ENCODE assay signal across 15 cellular contexts in the genomic region with DNA sequence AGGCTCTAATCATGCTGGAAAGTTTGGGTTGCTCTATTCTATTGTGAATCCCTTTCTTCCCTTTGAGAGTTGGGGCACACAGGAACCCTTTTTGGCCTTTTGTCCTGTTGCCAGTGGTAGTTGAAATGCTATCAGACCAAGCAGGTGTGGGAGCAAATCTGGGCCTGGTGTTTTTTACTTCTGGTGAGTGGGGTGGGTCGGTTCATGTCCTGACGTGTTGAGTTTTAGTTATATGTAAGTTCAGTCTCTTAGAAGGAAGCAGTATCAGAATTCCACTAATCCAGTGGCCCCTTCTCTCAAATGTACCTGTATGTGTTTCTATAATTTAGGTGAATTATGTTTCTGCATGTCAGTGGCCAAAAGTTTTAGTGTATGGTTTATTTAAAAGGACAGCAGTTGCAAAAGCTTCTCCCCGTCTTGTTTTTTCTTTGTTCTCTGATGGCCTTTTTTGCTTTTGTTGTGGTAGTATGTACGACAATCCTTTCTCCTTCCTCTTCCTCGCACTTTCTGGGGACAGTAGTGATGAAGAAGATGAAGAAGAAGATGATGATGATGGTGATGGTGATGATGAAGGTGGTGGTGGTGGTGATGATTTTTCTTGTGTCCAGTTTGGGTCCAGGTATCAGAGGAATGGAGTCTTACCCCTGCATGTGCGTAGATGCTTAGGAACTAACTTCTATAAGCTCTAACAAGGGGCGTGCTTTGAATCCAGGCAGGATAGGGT.
DNase-seq lines count a peak whose midpoint lies in the region; ATAC-seq and TF ChIP-seq lines count a peak whose summit lies in the region.
"Had no signal": no experiment of that assay in that cellular context is flagged by ENCODE, and none has a peak within 500 bp of the region (broad histone marks: within the 10 kb centered on the region; RNA-seq: fewer than 3 reads in every experiment).

No MANE protein-coding gene starts in this region.

- no peak overlapping the region for H3K9ac ChIP-seq in HUES48 (ENCODE audit: low read depth, low read length)

- H3K27ac Mint-ChIP-seq in Calu3 (ENCODE audit: unreplicated experiment) = peak overlapping the region; percentile 86
- no peak overlapping the region for H3K27ac Mint-ChIP-seq in activated T-helper 1 cell treated with anti-CD3 and anti-CD28 coated beads, Interleukin-12 subunit alpha, Interleukin-12 subunit beta, Interleukin-2, Interleukin-4 antibody, amounts not matched to agents 30 ng/mL and 10 ng/mL and 1 ng/mL, durations not matched to agents 14 hours and 24 hours and 36 hours
- no peak overlapping the region for H3K27ac Mint-ChIP-seq in CD4-positive, alpha-beta T cell

- no peak for ATAC-seq in CD4-positive, alpha-beta T cell (ENCODE audit: poor library complexity)

- no peak for TF ChIP-seq POLR2A in sigmoid colon (IDR thresholded peaks at IDR 0.05)

- BruUV-seq in Calu3 (replicated peaks; lab: Mats Ljungman, UMichigan) = no TSS peak

- POLR2A ChIA-PET in CD4-positive, alpha-beta T cell (lab: Charles Lee) = no interaction called here

- peaks cover 27% of the 10 kb centered on the region for H3K4me1 Mint-ChIP-seq in Calu3 (ENCODE audit: low read depth, unreplicated experiment)
- no peaks in the 10 kb centered on the region for H3K4me1 Mint-ChIP-seq in activated T-helper 1 cell treated with anti-CD3 and anti-CD28 coated beads, Interleukin-12 subunit alpha, Interleukin-12 subunit beta, Interleukin-2, Interleukin-4 antibody, amounts not matched to agents 30 ng/mL and 10 ng/mL and 1 ng/mL, durations not matched to agents 14 hours and 24 hours and 36 hours (ENCODE audit: low read depth)
- no peaks in the 10 kb centered on the region for H3K4me1 Mint-ChIP-seq in CD4-positive, alpha-beta T cell (ENCODE audit: low read depth)

- CTCF ChIA-PET in Calu3 (lab: Charles Lee) = no interaction called here
- CTCF ChIA-PET in CD4-positive, alpha-beta T cell (lab: Charles Lee) = no interaction called here

- H3K9me3 Mint-ChIP-seq in Calu3 (ENCODE audit: low read depth, unreplicated experiment) = no peaks in the 10 kb centered on the region
- H3K9me3 Mint-ChIP-seq in activated T-helper 1 cell treated with anti-CD3 and anti-CD28 coated beads, Interleukin-12 subunit alpha, Interleukin-12 subunit beta, Interleukin-2, Interleukin-4 antibody, amounts not matched to agents 30 ng/mL and 10 ng/mL and 1 ng/mL, durations not matched to agents 14 hours and 24 hours and 36 hours = no peaks in the 10 kb centered on the region
- no peaks in the 10 kb centered on the region for H3K9me3 Mint-ChIP-seq in CD4-positive, alpha-beta T cell

- H3K27me3 ChIP-seq in HUES48 (ENCODE audit: control insufficient read depth, insufficient read depth, low read length) (no peaks in the 10 kb centered on the region), sigmoid colon (no peaks in the 10 kb centered on the region)
- no peaks in the 10 kb centered on the region for H3K27me3 ChIP-seq in CD4-positive, alpha-beta T cell (ENCODE audit: control insufficient read depth, insufficient read depth, low read length)
- H3K27me3 ChIP-seq: upper lobe of left lung had no signal

- no peak overlapping the region for H3K4me3 Mint-ChIP-seq in Calu3 (ENCODE audit: low read depth, unreplicated experiment)
- H3K4me3 Mint-ChIP-seq in activated T-helper 1 cell treated with anti-CD3 and anti-CD28 coated beads, Interleukin-12 subunit alpha, Interleukin-12 subunit beta, Interleukin-2, Interleukin-4 antibody, amounts not matched to agents 30 ng/mL and 10 ng/mL and 1 ng/mL, durations not matched to agents 14 hours and 24 hours and 36 hours = no peak overlapping the region
- no peak overlapping the region for H3K4me3 Mint-ChIP-seq in CD4-positive, alpha-beta T cell

- TF ChIP-seq EP300 in sigmoid colon (IDR thresholded peaks at IDR 0.05) = no peak

- intact Hi-C loops in Calu3 (cut with micrococcal nuclease; ENCODE audit: unreplicated experiment) (no loop called here), sigmoid colon (cut with DNase I) (loop anchor here (5.0 kb wide), 2 partner anchors 40 to 105 kb away; partner anchors contain the start of gene KIF1B)
- intact Hi-C loops in activated T-helper 1 cell treated with anti-CD3 and anti-CD28 coated beads, Interleukin-12 subunit alpha, Interleukin-12 subunit beta, Interleukin-2, Interleukin-4 antibody, amounts not matched to agents 30 ng/mL and 10 ng/mL and 1 ng/mL, durations not matched to agents 14 hours and 24 hours and 36 hours (cut with micrococcal nuclease) = no loop called here
- intact Hi-C loops in CD4-positive, alpha-beta T cell (cut with DNase I, micrococcal nuclease) = no loop called here

- H3K36me3 ChIP-seq in HUES48 (ENCODE audit: control insufficient read depth, insufficient read depth, low read length) (peaks cover 62% of the 10 kb centered on the region), sigmoid colon (peaks cover 28 to 48% (median 32%) of the 10 kb centered on the region in 4 donors)

- H3K4me1 ChIP-seq in HUES48 (ENCODE audit: control insufficient read depth, insufficient read depth, low read length) (no peaks in the 10 kb centered on the region), sigmoid colon (peaks cover 0 to 41% (median 29%) of the 10 kb centered on the region in 4 donors)

- H3K36me3 Mint-ChIP-seq in Calu3 (ENCODE audit: insufficient read depth, unreplicated experiment) = peaks cover 18% of the 10 kb centered on the region
- peaks cover 37% of the 10 kb centered on the region for H3K36me3 Mint-ChIP-seq in activated T-helper 1 cell treated with anti-CD3 and anti-CD28 coated beads, Interleukin-12 subunit alpha, Interleukin-12 subunit beta, Interleukin-2, Interleukin-4 antibody, amounts not matched to agents 30 ng/mL and 10 ng/mL and 1 ng/mL, durations not matched to agents 14 hours and 24 hours and 36 hours (ENCODE audit: low read depth)
- H3K36me3 Mint-ChIP-seq in CD4-positive, alpha-beta T cell (ENCODE audit: low read depth) = peaks cover 89% of the 10 kb centered on the region

- H3K4me3 ChIP-seq in HUES48 (ENCODE audit: low read depth, low read length) (no peak overlapping the region), sigmoid colon (no peak overlapping the region)
- H3K4me3 ChIP-seq: upper lobe of left lung had no signal

- H3K9me3 ChIP-seq in HUES48 (ENCODE audit: control insufficient read depth, insufficient read depth, low read length) = no peaks in the 10 kb centered on the region
- H3K9me3 ChIP-seq in sigmoid colon = no peaks in the 10 kb centered on the region
- H3K9me3 ChIP-seq in CD4-positive, alpha-beta T cell (ENCODE audit: control insufficient read depth, low read length) = no peaks in the 10 kb centered on the region
- H3K9me3 ChIP-seq: upper lobe of left lung had no signal

- 93 to 95% methylated on average over 7 of the region's 7 CpGs for WGBS in sigmoid colon, 2 donors

- H3K27ac ChIP-seq in HUES48 (ENCODE audit: low read depth, low read length) (peak overlapping the region; percentile 16), epithelial cell of prostate (peak overlapping the region; percentile 42), sigmoid colon (peak overlapping the region in 3 of 4 donors; percentile 2 to 93 (median 85))
- no peak overlapping the region for H3K27ac ChIP-seq in CD4-positive, alpha-beta T cell (ENCODE audit: low read depth, low read length)

- DNase-seq in Calu3 = no peak
- DNase-seq in epithelial cell of prostate (ENCODE audit: low read depth, low spot score) = no peak
- DNase-seq in sigmoid colon = no peak
- DNase-seq in CD1c-positive myeloid dendritic cell (ENCODE audit: extremely low spot score) = no peak
- no peak for DNase-seq in hippocampal formation (lab: John Stamatoyannopoulos, UW)
- DNase-seq in activated T-helper 1 cell treated with anti-CD3 and anti-CD28 coated beads, Interleukin-12 subunit alpha, Interleukin-12 subunit beta, Interleukin-2, Interleukin-4 antibody, amounts not matched to agents 30 ng/mL and 10 ng/mL and 1 ng/mL, durations not matched to agents 14 hours and 24 hours and 36 hours (ENCODE audit: low spot score) = no peak
- no peak for DNase-seq in CD4-positive, alpha-beta T cell
- DNase-seq: caudate nucleus, DMS 273 treated with DMSO at 0.1 percent for 48 hours, midbrain, NCI-H2029, NCI-H524 treated with DMSO at 0.1 percent for 48 hours, OCI-M1 had no signal

- H3K27me3 Mint-ChIP-seq in Calu3 (ENCODE audit: unreplicated experiment) = no peaks in the 10 kb centered on the region
- no peaks in the 10 kb centered on the region for H3K27me3 Mint-ChIP-seq in activated T-helper 1 cell treated with anti-CD3 and anti-CD28 coated beads, Interleukin-12 subunit alpha, Interleukin-12 subunit beta, Interleukin-2, Interleukin-4 antibody, amounts not matched to agents 30 ng/mL and 10 ng/mL and 1 ng/mL, durations not matched to agents 14 hours and 24 hours and 36 hours (ENCODE audit: insufficient read depth)
- H3K27me3 Mint-ChIP-seq in CD4-positive, alpha-beta T cell = no peaks in the 10 kb centered on the region

- no peak for TF ChIP-seq CTCF in Calu3 (IDR thresholded peaks at IDR 0.05; ENCODE audit: unreplicated experiment)
- no peak for TF ChIP-seq CTCF in sigmoid colon (IDR thresholded peaks at IDR 0.05)
- TF ChIP-seq CTCF in CD4-positive, alpha-beta T cell (IDR thresholded peaks at IDR 0.05) = no peak
